In genomic region chr4:153345011-153345981, GRCh38 we compare ENCODE assay signal across 9 cellular contexts. TPM values are rescaled to one million over a fixed set of nuclear protein-coding genes. Genes with fewer than 3 reads are reported as not detected.
DNase-seq lines count a peak whose midpoint lies in the region; ATAC-seq, FAIRE-seq and TF ChIP-seq lines count a peak whose summit lies in the region.
"Had no signal": no experiment of that assay in that cellular context is flagged by ENCODE, and none has a peak within 500 bp of the region (broad histone marks: within the 10 kb centered on the region; RNA-seq: fewer than 3 reads in every experiment).

No MANE protein-coding gene starts in this region.

- no peaks in the 10 kb centered on the region for H3K9me3 ChIP-seq in CD8-positive, alpha-beta T cell (ENCODE audit: low read length)
- no peaks in the 10 kb centered on the region for H3K9me3 ChIP-seq in pancreas
- H3K9me3 ChIP-seq in upper lobe of right lung: no peaks in the 10 kb centered on the region

- no peak overlapping the region for H3K27ac ChIP-seq in CD8-positive, alpha-beta T cell (ENCODE audit: low read depth, low read length)
- H3K27ac ChIP-seq in pancreas (no peak overlapping the region), upper lobe of right lung (no peak overlapping the region)

- POLR2A ChIA-PET in CD8-positive, alpha-beta T cell (lab: Charles Lee): interaction anchor here (0.9 to 1.4 kb wide), 6 partner anchors 9 to 298 kb away, joined by 3 to 6 read pairs (median 4); no protein-coding TSS in a partner anchor

- H3K27me3 ChIP-seq in CD8-positive, alpha-beta T cell (ENCODE audit: insufficient read depth, low read length): no peaks in the 10 kb centered on the region
- no peaks in the 10 kb centered on the region for H3K27me3 ChIP-seq in pancreas
- H3K27me3 ChIP-seq in upper lobe of right lung: no peaks in the 10 kb centered on the region

- 1% methylated on average over 44 of the region's 44 CpGs for WGBS in pancreas, 2 donors

- no peak for FAIRE-seq in pancreas (lab: Jason Lieb, UNC)
- FAIRE-seq: colon had no signal

- CTCF ChIA-PET in CD8-positive, alpha-beta T cell (lab: Charles Lee): interaction anchor here (0.6 to 6.7 kb wide), 28 partner anchors 9 to 303 kb away, joined by 3 to 56 read pairs (median 4); partner anchors contain the start of gene TMEM131L

- peak in 6 of 7 experiments; percentile 32 to 62 (median 46) for DNase-seq in CD8-positive, alpha-beta T cell
- DNase-seq in OCI-M1 (lab: John Stamatoyannopoulos, UW): peak; percentile 92
- peak; percentile 32 for DNase-seq in activated T-helper 1 cell treated with Interleukin-2 at 50 U/mL for 16 hours (ENCODE audit: low read depth)
- peak; percentile 61 for DNase-seq in foreskin melanocyte
- DNase-seq in pancreas: peak in 2 of 6 donors; percentile 8 to 25
- DNase-seq in upper lobe of right lung: peak; percentile 68

- TF ChIP-seq CTCF in CD8-positive, alpha-beta T cell (IDR thresholded peaks at IDR 0.05): no peak
- TF ChIP-seq CTCF in pancreas (IDR thresholded peaks at IDR 0.05) (no peak), upper lobe of right lung (IDR thresholded peaks at IDR 0.05) (no peak)

- H3K4me3 Mint-ChIP-seq in CD8-positive, alpha-beta T cell: peak overlapping the region; percentile 87

- H3K9me3 Mint-ChIP-seq in CD8-positive, alpha-beta T cell: no peaks in the 10 kb centered on the region

- no peaks in the 10 kb centered on the region for H3K27me3 Mint-ChIP-seq in CD8-positive, alpha-beta T cell (ENCODE audit: low read depth)

- ATAC-seq in CD8-positive, alpha-beta T cell: peak; percentile 42
- ATAC-seq in GM19452 (IDR thresholded peaks at IDR 0.05; ENCODE audit: unreplicated experiment) (peak; percentile 41), HG03571 (IDR thresholded peaks at IDR 0.05; ENCODE audit: unreplicated experiment) (peak; percentile 18), pancreas (peak; percentile 47 to 58 (median 54)), upper lobe of right lung (peak; percentile 60)

- peaks cover 4% of the 10 kb centered on the region for H3K36me3 Mint-ChIP-seq in CD8-positive, alpha-beta T cell

- no peaks in the 10 kb centered on the region for H3K36me3 ChIP-seq in CD8-positive, alpha-beta T cell (ENCODE audit: insufficient read depth, low read length)
- H3K36me3 ChIP-seq in pancreas: no peaks in the 10 kb centered on the region
- no peaks in the 10 kb centered on the region for H3K36me3 ChIP-seq in upper lobe of right lung

- intact Hi-C loops in CD8-positive, alpha-beta T cell (cut with DNase I, micrococcal nuclease): loop anchor here (2.0 to 10.0 kb wide), 6 partner anchors 82 to 1207 kb away; partner anchors contain the start of gene PLRG1 (in 1 of the 2)
- intact Hi-C loops in pancreas (cut with DNase I): loop anchor here in 2 of 3 donors (5.0 kb wide), 2 partner anchors 227 to 232 kb away; no protein-coding TSS in a partner anchor
- intact Hi-C loops in upper lobe of right lung (cut with DNase I): no loop called here

- peak overlapping the region; percentile 49 for H3K4me3 ChIP-seq in CD8-positive, alpha-beta T cell (ENCODE audit: low read depth, low read length)
- H3K4me3 ChIP-seq in pancreas: peak overlapping the region; percentile 55 to 98 (median 78)
- H3K4me3 ChIP-seq in upper lobe of right lung: peak overlapping the region; percentile 90

- H3K27ac Mint-ChIP-seq in CD8-positive, alpha-beta T cell: peak overlapping the region; percentile 58

- peaks cover 6% of the 10 kb centered on the region for H3K4me1 Mint-ChIP-seq in CD8-positive, alpha-beta T cell (ENCODE audit: low read depth)

- H3K4me1 ChIP-seq in CD8-positive, alpha-beta T cell (ENCODE audit: insufficient read depth, low read length): no peaks in the 10 kb centered on the region
- H3K4me1 ChIP-seq in pancreas: peaks cover 6 to 14% (median 8%) of the 10 kb centered on the region in 3 donors
- peaks cover 9% of the 10 kb centered on the region for H3K4me1 ChIP-seq in upper lobe of right lung

RNA-seq across cellular contexts. Expression of gene MND1, which starts 0.8 kb away (rescaled TPM):
- total RNA-seq in CD8-positive, alpha-beta T cell: not detected
- total RNA-seq in pancreas: under 1 TPM in 4 of 6 donors, not detected in 2; 0.25 to 0.70 (median 0.33) TPM
- under 1 TPM in 1 of 2 donors, not detected in 1; 0.35 TPM for polyA plus RNA-seq in pancreas
- not detected for total RNA-seq in upper lobe of right lung
